Comparison of ENCODE assay signal across 13 cellular contexts in genomic region chr5:59143926-59144333, GRCh38.
DNase-seq lines count a peak whose midpoint lies in the region; ATAC-seq, FAIRE-seq and TF ChIP-seq lines count a peak whose summit lies in the region.
"Had no signal": no experiment of that assay in that cellular context is flagged by ENCODE, and none has a peak within 500 bp of the region (broad histone marks: within the 10 kb centered on the region; RNA-seq: fewer than 3 reads in every experiment).

No MANE protein-coding gene starts in this region.

- ATAC-seq in GM19395 (IDR thresholded peaks at IDR 0.05; ENCODE audit: unreplicated experiment): peak; percentile 96
- ATAC-seq in HG02938 (IDR thresholded peaks at IDR 0.05; ENCODE audit: unreplicated experiment): peak; percentile 98

- H4K20me1 ChIP-seq in OCI-LY3 (ENCODE audit: insufficient read depth, low read length): no peaks in the 10 kb centered on the region

- H3K36me3 ChIP-seq in OCI-LY3 (replicated peaks; ENCODE audit: low read depth, low read length) (no peaks in the 10 kb centered on the region), H7 (replicated peaks; ENCODE audit: control insufficient read depth, insufficient read depth, low read length) (no peaks in the 10 kb centered on the region), kidney (ENCODE audit: control insufficient read depth in 1 of 2, insufficient read depth in 2 of 2, low read length in 2 of 2) (no peaks in the 10 kb centered on the region)

- intact Hi-C loops in kidney (cut with DNase I): no loop called here

- H3K9me3 ChIP-seq in OCI-LY3 (ENCODE audit: insufficient read depth, low read length) (no peaks in the 10 kb centered on the region), kidney (ENCODE audit: control insufficient read depth in 1 of 2, low read length in 2 of 2) (no peaks in the 10 kb centered on the region)

- H3K27me3 ChIP-seq in OCI-LY3 (ENCODE audit: low read depth, low read length): no peaks in the 10 kb centered on the region
- no peaks in the 10 kb centered on the region for H3K27me3 ChIP-seq in H7 (ENCODE audit: control insufficient read depth, insufficient read depth, low read length)

- no peak overlapping the region for H3K9ac ChIP-seq in OCI-LY3 (ENCODE audit: low read length)
- no peak overlapping the region for H3K9ac ChIP-seq in kidney (ENCODE audit: low read length in 2 of 2)

- no peak overlapping the region for H3K4me3 ChIP-seq in OCI-LY3 (ENCODE audit: low read length)
- no peak overlapping the region for H3K4me3 ChIP-seq in H7 (ENCODE audit: insufficient read depth, low read depth, low read length)
- H3K4me3 ChIP-seq in kidney (ENCODE audit: low read length in 2 of 2): peak overlapping the region in 1 of 2 donors; percentile 19

- TF ChIP-seq CTCF in GM13976 (IDR thresholded peaks at IDR 0.05; ENCODE audit: borderline replicate concordance, control extremely low read depth, extremely low read depth, insufficient read depth, missing control alignments) (no peak), OCI-LY3 (IDR thresholded peaks at IDR 0.05; ENCODE audit: low read depth, low read length) (no peak), kidney (IDR thresholded peaks at IDR 0.05; ENCODE audit: borderline replicate concordance, extremely low read depth, insufficient read depth) (no peak)

- H2AFZ ChIP-seq in OCI-LY3 (ENCODE audit: low read depth, low read length): no peak overlapping the region

- no peak for FAIRE-seq in kidney (lab: Jason Lieb, UNC)

- H3K4me1 ChIP-seq in OCI-LY3 (ENCODE audit: low read length) (no peaks in the 10 kb centered on the region), kidney (ENCODE audit: control insufficient read depth in 1 of 2, insufficient read depth in 1 of 2, low read depth in 1 of 2, low read length in 2 of 2) (peaks cover 2 to 5% of the 10 kb centered on the region in 2 donors)

- H3K79me2 ChIP-seq in OCI-LY3 (ENCODE audit: low read length): no peaks in the 10 kb centered on the region

- peak overlapping the region; percentile 13; the same call in 1 of the 2 replicates for H3K4me2 ChIP-seq in OCI-LY3 (ENCODE audit: low read length)

- peak; percentile 32 for DNase-seq in GM13976 (ENCODE audit: low spot score)
- no peak for DNase-seq in H7
- no peak for DNase-seq in GM03348 (ENCODE audit: low spot score)
- no peak for DNase-seq in kidney
- DNase-seq in NCI-H1417 (lab: John Stamatoyannopoulos, UW): no peak
- DNase-seq: activated gamma-delta T cell; Calu3; effector CD4-positive, alpha-beta T cell; kidney glomerular epithelial cell; NCI-H2029 had no signal

- H3K27ac ChIP-seq in OCI-LY3 (ENCODE audit: low read length): no peak overlapping the region
- H3K27ac ChIP-seq in kidney (ENCODE audit: low read depth in 2 of 2, low read length in 2 of 2): no peak overlapping the region

- in situ Hi-C loops in GM13976 (cut with MboI; ENCODE audit: low sequenced_read_pairs, unreplicated experiment): no loop called here
